Comparison of ENCODE assay signal across 23 cellular contexts in the genomic region with DNA sequence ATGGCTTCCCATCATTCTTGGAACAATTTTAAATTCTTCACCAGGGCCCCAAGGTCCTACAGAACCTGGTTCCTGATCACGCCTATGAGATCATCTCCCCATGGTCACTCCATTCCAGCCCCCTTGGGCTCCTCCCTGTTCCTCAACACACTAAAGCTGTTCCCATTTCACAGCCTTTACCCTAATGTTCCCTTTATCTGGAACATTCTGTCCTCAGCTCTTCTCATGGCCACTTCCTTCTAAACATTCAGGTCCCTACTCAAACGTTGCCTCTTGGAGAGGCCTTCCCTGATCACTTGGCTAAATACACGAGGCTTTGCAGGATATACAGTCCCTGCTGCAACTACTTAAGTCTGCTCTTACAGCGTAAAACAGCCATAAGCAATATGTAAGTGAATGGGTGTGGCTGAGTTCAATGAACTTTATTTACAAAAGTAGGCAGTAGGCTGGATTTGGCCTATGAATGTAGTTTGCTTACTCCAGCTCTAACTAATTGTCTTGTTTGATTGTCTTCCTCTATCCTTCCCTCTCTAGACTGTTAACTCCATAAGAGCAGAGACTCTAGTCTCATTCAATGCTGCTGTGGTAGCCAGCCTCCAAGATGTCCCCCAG.
"Had no signal": no experiment of that assay in that cellular context is flagged by ENCODE, and none has a peak within 500 bp of the region (broad histone marks: within the 10 kb centered on the region; RNA-seq: fewer than 3 reads in every experiment).

No MANE protein-coding gene starts in this region.

- DNase-seq: activated CD4-positive, alpha-beta memory T cell treated with anti-CD3 and anti-CD28 coated beads, Interleukin-2, amount 10 ng/mL, durations not matched to agents 7 days and 5 days; activated CD4-positive, alpha-beta T cell treated with anti-CD3 and anti-CD28 coated beads for 36 hours; activated CD4-positive, alpha-beta T cell treated with anti-CD3 and anti-CD28 coated beads, Interleukin-2, amount 50 U/mL, for 1 hour; activated gamma-delta T cell treated with Interleukin-2 at 50 U/mL for 16 hours; activated naive CD4-positive, alpha-beta T cell treated with anti-CD3 and anti-CD28 coated beads, Interleukin-2, amount 10 ng/mL, durations not matched to agents 7 days and 5 days; activated naive CD8-positive, alpha-beta T cell treated with anti-CD3 and anti-CD28 coated beads for 36 hours; activated T-cell treated with anti-CD3 and anti-CD28 coated beads for 4 hours; activated T-cell treated with anti-CD3 and anti-CD28 coated beads, Interleukin-2, amount 50 U/mL, for 48 hours; brain microvascular endothelial cell; MV-4-11; NCI-H1092 treated with DMSO at 0.1 percent for 48 hours; NCI-H1436; NCI-H1694 treated with DMSO at 0.1 percent for 48 hours; NCI-H2081; NCI-H526 treated with DMSO at 0.1 percent for 48 hours; NCI-H82; RPMI8226; T-helper 1 cell; WERI-Rb-1 had no signal

- H3K4me3 ChIP-seq: SK-N-MC had no signal

- H3K9ac ChIP-seq: KMS-11 had no signal

- H3K27ac ChIP-seq: brain microvascular endothelial cell, KMS-11, SK-N-MC, WERI-Rb-1 had no signal

- H3K27me3 ChIP-seq: brain microvascular endothelial cell had no signal

- H3K36me3 ChIP-seq: brain microvascular endothelial cell, WERI-Rb-1 had no signal

- H3K4me1 Mint-ChIP-seq: activated CD4-positive, alpha-beta memory T cell treated with anti-CD3 and anti-CD28 coated beads, Interleukin-2, amount 10 ng/mL, durations not matched to agents 7 days and 5 days; activated CD4-positive, alpha-beta T cell treated with anti-CD3 and anti-CD28 coated beads for 36 hours; activated naive CD4-positive, alpha-beta T cell treated with anti-CD3 and anti-CD28 coated beads, Interleukin-2, amount 10 ng/mL, durations not matched to agents 7 days and 5 days; activated naive CD8-positive, alpha-beta T cell treated with anti-CD3 and anti-CD28 coated beads for 36 hours had no signal

- H3K27ac Mint-ChIP-seq: activated CD4-positive, alpha-beta memory T cell treated with anti-CD3 and anti-CD28 coated beads, Interleukin-2, amount 10 ng/mL, durations not matched to agents 7 days and 5 days; activated CD4-positive, alpha-beta T cell treated with anti-CD3 and anti-CD28 coated beads for 36 hours; activated naive CD4-positive, alpha-beta T cell treated with anti-CD3 and anti-CD28 coated beads, Interleukin-2, amount 10 ng/mL, durations not matched to agents 7 days and 5 days; activated naive CD8-positive, alpha-beta T cell treated with anti-CD3 and anti-CD28 coated beads for 36 hours; activated T-helper 2 cell treated with anti-CD3 and anti-CD28 coated beads, Interferon-gamma antibody, Interleukin-2, Interleukin-4, amounts not matched to agents 10 μg/mL and 5 μg/mL and 100 μg/mL, durations not matched to agents 14 hours and 24 hours and 36 hours had no signal

- H3K36me3 Mint-ChIP-seq: activated naive CD4-positive, alpha-beta T cell treated with anti-CD3 and anti-CD28 coated beads, Interleukin-2, amount 10 ng/mL, durations not matched to agents 7 days and 5 days; activated naive CD8-positive, alpha-beta T cell treated with anti-CD3 and anti-CD28 coated beads for 36 hours; IgD-negative memory B cell had no signal

- H3K4me3 Mint-ChIP-seq: activated CD4-positive, alpha-beta memory T cell treated with anti-CD3 and anti-CD28 coated beads, Interleukin-2, amount 10 ng/mL, durations not matched to agents 7 days and 5 days; activated CD4-positive, alpha-beta T cell treated with anti-CD3 and anti-CD28 coated beads for 36 hours; activated naive CD4-positive, alpha-beta T cell treated with anti-CD3 and anti-CD28 coated beads, Interleukin-2, amount 10 ng/mL, durations not matched to agents 7 days and 5 days; activated naive CD8-positive, alpha-beta T cell treated with anti-CD3 and anti-CD28 coated beads for 36 hours had no signal

- H3K9me3 Mint-ChIP-seq: activated CD4-positive, alpha-beta memory T cell treated with anti-CD3 and anti-CD28 coated beads, Interleukin-2, amount 10 ng/mL, durations not matched to agents 7 days and 5 days; activated naive CD4-positive, alpha-beta T cell treated with anti-CD3 and anti-CD28 coated beads, Interleukin-2, amount 10 ng/mL, durations not matched to agents 7 days and 5 days; activated naive CD8-positive, alpha-beta T cell treated with anti-CD3 and anti-CD28 coated beads for 36 hours; activated T-helper 2 cell treated with anti-CD3 and anti-CD28 coated beads, Interferon-gamma antibody, Interleukin-2, Interleukin-4, amounts not matched to agents 10 μg/mL and 5 μg/mL and 100 μg/mL, durations not matched to agents 14 hours and 24 hours and 36 hours had no signal
